24 cellular contexts compared by ENCODE assay signal in the genomic region with DNA sequence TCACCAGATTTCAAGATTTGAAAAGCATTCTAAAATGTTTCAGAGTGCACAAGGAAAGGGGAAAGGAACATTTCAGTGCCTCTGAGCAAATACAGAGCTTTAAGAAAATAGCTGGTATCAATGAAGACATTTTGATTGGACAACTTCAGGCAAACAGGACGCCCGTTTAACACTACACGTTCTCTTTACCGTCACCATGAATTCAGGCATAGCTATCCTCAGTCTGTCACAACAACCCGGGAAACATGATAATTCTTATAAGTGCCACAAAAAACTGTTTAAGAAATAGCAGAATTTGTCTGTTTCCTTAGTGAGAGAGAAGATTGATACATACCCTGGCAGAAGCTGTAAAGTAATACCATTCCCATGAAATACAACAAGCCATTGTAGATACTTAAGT.
"Had no signal": no experiment of that assay in that cellular context is flagged by ENCODE, and none has a peak within 500 bp of the region (broad histone marks: within the 10 kb centered on the region; RNA-seq: fewer than 3 reads in every experiment).

No MANE protein-coding gene starts in this region.

- H2AFZ ChIP-seq: hepatocyte had no signal

- ATAC-seq: activated naive CD8-positive, alpha-beta T cell treated with anti-CD3 and anti-CD28 coated beads, Interleukin-2, amount 50 U/mL, for 24 hours; activated T-helper 17 cell treated with anti-CD3 and anti-CD28 coated beads, Interleukin-2, amount 50 U/mL, for 72 hours; gastrocnemius medialis; natural killer cell; right cardiac atrium; stimulated activated naive B cell treated with anti-CD40 and anti-IgM and Interleukin-4, amounts not matched to agents 10 μg/mL and 1 μg/mL and 100 μg/mL, for 72 hours had no signal

- H3K79me2 ChIP-seq: hepatocyte had no signal

- FAIRE-seq: colon, keratinocyte, urothelium cell line had no signal

- H3K36me3 ChIP-seq: gastrocnemius medialis, stomach, suprapubic skin, transverse colon had no signal

- H3K27ac ChIP-seq: gastrocnemius medialis, hepatocyte, stomach, suprapubic skin, transverse colon had no signal

- H3K4me1 ChIP-seq: gastrocnemius medialis, stomach, suprapubic skin, transverse colon had no signal

- H3K9me3 ChIP-seq: gastrocnemius medialis, stomach, suprapubic skin, transverse colon had no signal

- H3K4me3 ChIP-seq: gastrocnemius medialis, hepatocyte, stomach, suprapubic skin, transverse colon had no signal

- H3K27me3 ChIP-seq: gastrocnemius medialis, stomach, suprapubic skin, transverse colon had no signal

- H3K4me2 ChIP-seq: hepatocyte had no signal

- DNase-seq: activated CD4-positive, alpha-beta memory T cell treated with anti-CD3 and anti-CD28 coated beads, Interleukin-2, amount 10 ng/mL, durations not matched to agents 7 days and 5 days; activated CD4-positive, alpha-beta T cell treated with anti-CD3 and anti-CD28 coated beads, Interleukin-2, amount 10 ng/mL, durations not matched to agents 7 days and 5 days; activated CD4-positive, CD25-positive, alpha-beta regulatory T cell treated with anti-CD3 and anti-CD28 coated beads, Interleukin-2, amount 50 U/mL, for 72 hours; activated CD8-positive, alpha-beta memory T cell treated with anti-CD3 and anti-CD28 coated beads, Interleukin-2, amount 50 U/mL, for 48 hours; activated naive CD8-positive, alpha-beta T cell treated with anti-CD3 and anti-CD28 coated beads, Interleukin-2, amount 50 U/mL, for 24 hours; activated T-cell treated with anti-CD3 and anti-CD28 coated beads, Interleukin-2, amount 50 U/mL, for 24 hours; amygdala; effector CD8-positive, alpha-beta T cell; gastrocnemius medialis; natural killer cell; posterior cingulate gyrus; right cardiac atrium; stimulated activated CD4-positive, alpha-beta T cell treated with anti-CD3 and anti-CD28 coated beads, Interleukin-15, amount 100 ng/mL, for 24 hours; stimulated activated CD4-positive, alpha-beta T cell treated with anti-CD3 and anti-CD28 coated beads, Interleukin-2, amount 100 ng/mL, for 24 hours; stimulated activated naive B cell treated with anti-CD40 and anti-IgM and Interleukin-4, amounts not matched to agents 10 μg/mL and 1 μg/mL and 100 μg/mL, for 72 hours; stomach; T-helper 2 cell; transverse colon had no signal
